Comparison of ENCODE assay signal across 15 cellular contexts in the genomic region with DNA sequence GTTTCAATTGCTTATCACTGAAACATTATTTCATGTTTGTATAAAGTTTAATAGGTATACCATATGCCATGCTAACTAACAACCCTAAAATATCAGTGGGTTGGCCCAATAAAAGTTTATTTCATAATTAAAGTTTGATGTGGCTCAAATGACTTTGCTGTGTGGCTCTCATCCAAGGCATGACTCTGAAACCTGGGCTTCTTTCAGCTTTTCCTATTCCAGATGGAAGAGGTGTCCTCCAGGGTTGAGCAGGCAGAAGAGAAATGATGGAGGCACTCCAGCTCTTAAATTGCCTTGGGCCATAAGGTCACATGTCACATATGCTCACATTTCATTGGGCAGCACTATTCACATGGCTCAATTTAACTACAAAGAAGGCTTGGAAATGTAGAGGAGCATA.
DNase-seq lines count a peak whose midpoint lies in the region; ATAC-seq and TF ChIP-seq lines count a peak whose summit lies in the region.
"Had no signal": no experiment of that assay in that cellular context is flagged by ENCODE, and none has a peak within 500 bp of the region (broad histone marks: within the 10 kb centered on the region; RNA-seq: fewer than 3 reads in every experiment).

No MANE protein-coding gene starts in this region.

- DNase-seq in LNCaP clone FGC (ENCODE audit: low read depth) (peak; percentile 96), left colon (no peak), Kasumi-1 (lab: John Stamatoyannopoulos, UW) (no peak), OCI-M1 (lab: John Stamatoyannopoulos, UW) (no peak)
- DNase-seq: 8988T; CD4-positive, alpha-beta memory T cell; DMS53; DND-41; EL; H9 had no signal

- H3K4me3 ChIP-seq in LNCaP clone FGC (ENCODE audit: low read depth, low read length), result no peak overlapping the region
- H3K4me3 ChIP-seq: BLaER1, GM12878 had no signal

- intact Hi-C loops in left colon (cut with DNase I, micrococcal nuclease), result no loop called here

- ATAC-seq in left colon (peak; percentile 28), GM19467 (IDR thresholded peaks at IDR 0.05; ENCODE audit: unreplicated experiment) (no peak)
- ATAC-seq: GM12878 had no signal

- no peak for TF ChIP-seq CTCF in 22Rv1 (IDR thresholded peaks at IDR 0.05)
- no peak for TF ChIP-seq CTCF in LNCaP clone FGC (IDR thresholded peaks at IDR 0.05; ENCODE audit: control insufficient read depth, extremely low read depth, insufficient read depth)
- TF ChIP-seq CTCF in VCaP (conservative IDR thresholded peaks at IDR 0.05), result no peak

- peak overlapping the region; percentile 59 for H3K27ac ChIP-seq in 22Rv1
- H3K27ac ChIP-seq in VCaP, result peak overlapping the region; percentile 50
- H3K27ac ChIP-seq: BLaER1 had no signal
